ENCODE assay signal across 23 cellular contexts in the genomic region with DNA sequence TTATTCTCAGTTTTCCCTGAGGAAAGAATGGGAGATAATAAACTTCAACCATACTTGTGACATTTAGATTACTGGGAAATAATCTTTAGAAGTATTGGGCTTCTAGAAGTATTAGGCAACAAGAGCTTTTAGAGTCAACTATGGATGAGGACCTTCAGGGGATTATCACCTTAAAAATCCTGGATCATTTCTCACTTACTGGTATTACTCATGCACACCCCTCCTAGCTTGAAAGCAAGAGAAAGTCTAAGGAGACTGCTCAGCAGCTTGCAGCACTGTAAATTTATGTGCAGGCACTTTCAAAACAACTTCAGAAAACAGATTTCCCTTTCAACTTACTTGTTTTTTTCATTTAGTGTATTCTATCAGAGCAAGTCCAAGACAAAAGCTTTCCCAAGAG.
"Had no signal": no experiment of that assay in that cellular context is flagged by ENCODE, and none has a peak within 500 bp of the region (broad histone marks: within the 10 kb centered on the region; RNA-seq: fewer than 3 reads in every experiment).

No MANE protein-coding gene starts in this region.

- H3K4me1 Mint-ChIP-seq: activated naive CD4-positive, alpha-beta T cell treated with anti-CD3 and anti-CD28 coated beads, Interleukin-2, amount 50 U/mL, for 24 hours had no signal

- H3K4me3 ChIP-seq: breast epithelium, Peyer's patch had no signal

- H3K36me3 ChIP-seq: breast epithelium, Peyer's patch had no signal

- H3K27ac ChIP-seq: breast epithelium, Peyer's patch, RWPE1 had no signal

- H3K4me1 ChIP-seq: breast epithelium, Peyer's patch had no signal

- H3K9me3 ChIP-seq: breast epithelium, Peyer's patch had no signal

- ATAC-seq: activated CD4-positive, CD25-positive, alpha-beta regulatory T cell treated with anti-CD3 and anti-CD28 coated beads, Interleukin-2, amount 50 U/mL, for 24 hours; activated CD8-positive, alpha-beta T cell treated with anti-CD3 and anti-CD28 coated beads, Interleukin-2, amount 10 ng/mL, durations not matched to agents 7 days and 5 days had no signal

- H3K27ac Mint-ChIP-seq: activated CD8-positive, alpha-beta T cell treated with anti-CD3 and anti-CD28 coated beads, Interleukin-2, amount 10 ng/mL, durations not matched to agents 7 days and 5 days; activated naive CD4-positive, alpha-beta T cell treated with anti-CD3 and anti-CD28 coated beads, Interleukin-2, amount 50 U/mL, for 24 hours; activated T-helper 1 cell treated with anti-CD3 and anti-CD28 coated beads, Interleukin-12 subunit alpha, Interleukin-12 subunit beta, Interleukin-2, Interleukin-4 antibody, amounts not matched to agents 30 ng/mL and 10 ng/mL and 1 ng/mL, durations not matched to agents 14 hours and 24 hours and 36 hours; T-helper 1 cell treated with Interleukin-12 subunit alpha and Interleukin-12 subunit beta and Interleukin-4 antibody, amounts not matched to agents 30 μg/mL and 1 μg/mL, for 36 hours had no signal

- DNase-seq: activated CD4-positive, alpha-beta T cell treated with anti-CD3 and anti-CD28 coated beads for 4 hours; activated CD8-positive, alpha-beta memory T cell treated with anti-CD3 and anti-CD28 coated beads, Interleukin-2, amount 50 U/mL, for 48 hours; activated CD8-positive, alpha-beta T cell treated with anti-CD3 and anti-CD28 coated beads, Interleukin-2, amount 10 ng/mL, durations not matched to agents 7 days and 5 days; activated effector memory CD4-positive, alpha-beta T cell treated with Interleukin-2 at 50 U/mL for 16 hours; activated naive CD4-positive, alpha-beta T cell; activated T-cell treated with anti-CD3 and anti-CD28 coated beads, Interleukin-2, amount 50 U/mL, for 1 hour; aorta; central memory CD4-positive, alpha-beta T cell; Kasumi-1; KBM-7; NCI-H1105 treated with DMSO at 0.1 percent for 48 hours; NCI-H1436 treated with DMSO at 0.1 percent for 48 hours; NCI-H187; NCI-H2081; NCI-H526; Peyer's patch; SHP77 treated with DMSO at 0.1 percent for 48 hours had no signal

- H3K36me3 Mint-ChIP-seq: activated naive CD4-positive, alpha-beta T cell treated with anti-CD3 and anti-CD28 coated beads, Interleukin-2, amount 50 U/mL, for 24 hours had no signal

- H3K4me3 Mint-ChIP-seq: activated CD8-positive, alpha-beta T cell treated with anti-CD3 and anti-CD28 coated beads, Interleukin-2, amount 10 ng/mL, durations not matched to agents 7 days and 5 days; activated naive CD4-positive, alpha-beta T cell treated with anti-CD3 and anti-CD28 coated beads, Interleukin-2, amount 50 U/mL, for 24 hours; activated T-helper 1 cell treated with anti-CD3 and anti-CD28 coated beads, Interleukin-12 subunit alpha, Interleukin-12 subunit beta, Interleukin-2, Interleukin-4 antibody, amounts not matched to agents 30 ng/mL and 10 ng/mL and 1 ng/mL, durations not matched to agents 14 hours and 24 hours and 36 hours; T-helper 1 cell treated with Interleukin-12 subunit alpha and Interleukin-12 subunit beta and Interleukin-4 antibody, amounts not matched to agents 30 μg/mL and 1 μg/mL, for 36 hours had no signal

- H3K27me3 Mint-ChIP-seq: activated naive CD4-positive, alpha-beta T cell treated with anti-CD3 and anti-CD28 coated beads, Interleukin-2, amount 50 U/mL, for 24 hours had no signal

- H3K27me3 ChIP-seq: breast epithelium, Peyer's patch had no signal

- H3K9me3 Mint-ChIP-seq: activated T-helper 1 cell treated with anti-CD3 and anti-CD28 coated beads, Interleukin-12 subunit alpha, Interleukin-12 subunit beta, Interleukin-2, Interleukin-4 antibody, amounts not matched to agents 30 ng/mL and 10 ng/mL and 1 ng/mL, durations not matched to agents 14 hours and 24 hours and 36 hours had no signal
